ENCODE assay signal across 12 cellular contexts in genomic region chr7:51647931-51648351, GRCh38.
DNase-seq lines count a peak whose midpoint lies in the region; ATAC-seq and TF ChIP-seq lines count a peak whose summit lies in the region.
"Had no signal": no experiment of that assay in that cellular context is flagged by ENCODE, and none has a peak within 500 bp of the region (broad histone marks: within the 10 kb centered on the region; RNA-seq: fewer than 3 reads in every experiment).

No MANE protein-coding gene starts in this region.

- H3K27me3 Mint-ChIP-seq in WTC11 (ENCODE audit: low read depth), result no peaks in the 10 kb centered on the region

- POLR2A ChIA-PET in WTC11 (lab: Charles Lee), result no interaction called here

- H3K4me3 ChIP-seq in left ventricle myocardium inferior (no peak overlapping the region), astrocyte of the cerebellum (ENCODE audit: low read depth, low read length) (peak overlapping the region; percentile 17), left lung (no peak overlapping the region)
- H3K4me3 ChIP-seq: GM12878, lung had no signal

- H3K36me3 ChIP-seq in left ventricle myocardium inferior (no peaks in the 10 kb centered on the region), left lung (no peaks in the 10 kb centered on the region)

- H3K9me3 ChIP-seq in left ventricle myocardium inferior (replicated peaks), result peaks cover 13% of the 10 kb centered on the region
- no peaks in the 10 kb centered on the region for H3K9me3 ChIP-seq in left lung

- DNase-seq in Right ventricle myocardium superior, result no peak
- DNase-seq in left ventricle myocardium inferior, result no peak
- peak; percentile 88 for DNase-seq in astrocyte of the cerebellum (ENCODE audit: low read depth)
- DNase-seq in left lung, result no peak
- no peak for DNase-seq in NCI-H146 treated with DMSO at 0.1 percent for 48 hours (lab: John Stamatoyannopoulos, UW; ENCODE audit: unreplicated experiment)
- no peak for DNase-seq in WTC11 (ENCODE audit: low spot score)
- DNase-seq: activated T-cell treated with anti-CD3 and anti-CD28 coated beads, Interleukin-2, amount 50 U/mL, for 1 hour; NCI-H2107 had no signal

- no peak overlapping the region for H3K27ac Mint-ChIP-seq in WTC11

- no peaks in the 10 kb centered on the region; the same call in 1 of the 2 replicates for H3K9me3 Mint-ChIP-seq in WTC11

- H3K27ac ChIP-seq in left ventricle myocardium inferior (replicated peaks), result no peak overlapping the region
- no peak overlapping the region for H3K27ac ChIP-seq in left lung

- no peaks in the 10 kb centered on the region for H3K36me3 Mint-ChIP-seq in WTC11

- intact Hi-C loops in Right ventricle myocardium superior (cut with DNase I) (no loop called here), left ventricle myocardium inferior (cut with micrococcal nuclease) (no loop called here), left lung (cut with DNase I) (no loop called here)

- H3K27me3 ChIP-seq in left ventricle myocardium inferior (ENCODE audit: low read depth) (peaks cover 4% of the 10 kb centered on the region), left lung (no peaks in the 10 kb centered on the region)

- TF ChIP-seq CTCF in left ventricle myocardium inferior (IDR thresholded peaks at IDR 0.05; ENCODE audit: borderline replicate concordance) (no peak), astrocyte of the cerebellum (IDR thresholded peaks at IDR 0.05; ENCODE audit: low read depth, low read length, missing control alignments) (no peak), left lung (IDR thresholded peaks at IDR 0.05) (no peak), WTC11 (IDR thresholded peaks at IDR 0.05) (no peak)

- H3K4me3 Mint-ChIP-seq in WTC11, result no peak overlapping the region

- CTCF ChIA-PET in WTC11 (lab: Charles Lee), result no interaction called here

- H3K4me1 Mint-ChIP-seq in WTC11, result peaks cover 4% of the 10 kb centered on the region; the same call in 1 of the 2 replicates

- in situ Hi-C loops in astrocyte of the cerebellum (cut with HindIII; ENCODE audit: low sequenced_read_pairs), result no loop called here

- H3K4me1 ChIP-seq in left ventricle myocardium inferior, result peaks cover 6% of the 10 kb centered on the region
- no peaks in the 10 kb centered on the region for H3K4me1 ChIP-seq in left lung

- ATAC-seq in Right ventricle myocardium superior (ENCODE audit: poor library complexity) (peak; percentile 58), left lung (peak; percentile 44), HG03442 (IDR thresholded peaks at IDR 0.05; ENCODE audit: unreplicated experiment) (no peak), HG03097 (IDR thresholded peaks at IDR 0.05; ENCODE audit: low FRiP score, unreplicated experiment) (no peak), WTC11 (no peak; the same call in 1 of the 2 replicates)
- ATAC-seq: GM12878 had no signal

TF ChIP-seq in WTC11, 78 proteins besides CTCF, POLR2A, EP300 and RAD21:
- no peak for TF ChIP-seq NR3C1 (CRISPR knock-in tag; conservative IDR thresholded peaks at IDR 0.05; ENCODE audit: low read depth)

Comparison
In these comparisons a context has a peak if more than half of its experiments do, and no peak if none do; other contexts are left out.
1. ATAC-seq: peak in Right ventricle myocardium superior (single experiment) and left lung (single experiment); none in HG03442 (single experiment), HG03097 (single experiment) and WTC11 (single experiment).